ENCODE assay signal across 1 cellular context in genomic region chr11:19627566-19627965, GRCh38.
TF ChIP-seq lines count a peak whose summit lies in the region.

No MANE protein-coding gene starts in this region.

TF ChIP-seq in endothelial cell of umbilical vein, 7 proteins besides CTCF, POLR2A, EP300 and RAD21:
- no peak for TF ChIP-seq JUN (IDR thresholded peaks at IDR 0.05; ENCODE audit: borderline replicate concordance, insufficient read depth, insufficient read length, low read depth)
- no peak for TF ChIP-seq MYC (IDR thresholded peaks at IDR 0.05; ENCODE audit: low read depth, low read length)
- no peak for TF ChIP-seq EZH2 (IDR thresholded peaks at IDR 0.05; ENCODE audit: borderline replicate concordance, low read depth, low read length, severe bottlenecking)
- TF ChIP-seq, protein P1, sequence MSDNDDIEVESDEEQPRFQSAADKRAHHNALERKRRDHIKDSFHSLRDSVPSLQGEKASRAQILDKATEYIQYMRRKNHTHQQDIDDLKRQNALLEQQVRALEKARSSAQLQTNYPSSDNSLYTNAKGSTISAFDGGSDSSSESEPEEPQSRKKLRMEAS (IDR thresholded peaks at IDR 0.05; ENCODE audit: insufficient read depth, insufficient read length): no peak
- TF ChIP-seq GATA2 (IDR thresholded peaks at IDR 0.05; ENCODE audit: insufficient read depth, insufficient read length, low read depth, low read length): no peak
- no peak for TF ChIP-seq POLR2AphosphoS5 (IDR thresholded peaks at IDR 0.05; ENCODE audit: insufficient read depth, low read depth, low read length)
- no peak for TF ChIP-seq FOS (IDR thresholded peaks at IDR 0.05; ENCODE audit: borderline replicate concordance, insufficient read depth, low read length)
TF ChIP-seq in endothelial cell of umbilical vein: peak in this region for 0.
